12 cellular contexts compared by ENCODE assay signal in genomic region chr3:61357902-61358301, GRCh38.
"Had no signal": no experiment of that assay in that cellular context is flagged by ENCODE, and none has a peak within 500 bp of the region (broad histone marks: within the 10 kb centered on the region; RNA-seq: fewer than 3 reads in every experiment).

No MANE protein-coding gene starts in this region.

- DNase-seq: activated CD4-positive, CD25-positive, alpha-beta regulatory T cell treated with anti-CD3 and anti-CD28 coated beads, Interleukin-2, amount 50 U/mL, for 72 hours; activated naive CD4-positive, alpha-beta T cell treated with Interleukin-2 at 50 U/mL for 16 hours; endodermal cell; erythroblast; islet precursor cell; naive thymus-derived CD8-positive, alpha-beta T cell; stimulated activated naive CD8-positive, alpha-beta T cell treated with anti-CD3 and anti-CD28 coated beads, Interleukin-15, amount 100 ng/mL, for 72 hours; T-helper 1 cell had no signal

- H3K4me1 Mint-ChIP-seq: activated T-helper 17 cell treated with anti-CD3 and anti-CD28 coated beads, Interleukin-2, amount 50 U/mL, for 72 hours; endodermal cell; stimulated activated naive CD8-positive, alpha-beta T cell treated with anti-CD3 and anti-CD28 coated beads, Interleukin-15, amount 100 ng/mL, for 72 hours had no signal

- FAIRE-seq: bronchial epithelial cell, small intestine had no signal

- H3K9me3 Mint-ChIP-seq: stimulated activated naive CD8-positive, alpha-beta T cell treated with anti-CD3 and anti-CD28 coated beads, Interleukin-15, amount 100 ng/mL, for 72 hours; type B pancreatic cell had no signal

- H3K36me3 Mint-ChIP-seq: naive thymus-derived CD8-positive, alpha-beta T cell; type B pancreatic cell had no signal

- H3K27me3 Mint-ChIP-seq: type B pancreatic cell had no signal

- ATAC-seq: activated T-helper 17 cell treated with anti-CD3 and anti-CD28 coated beads, Interleukin-2, amount 50 U/mL, for 72 hours; naive thymus-derived CD8-positive, alpha-beta T cell; stimulated activated naive CD8-positive, alpha-beta T cell treated with anti-CD3 and anti-CD28 coated beads, Interleukin-15, amount 100 ng/mL, for 72 hours had no signal

- H3K27ac Mint-ChIP-seq: activated T-helper 17 cell treated with anti-CD3 and anti-CD28 coated beads, Interleukin-2, amount 50 U/mL, for 72 hours; endodermal cell; naive thymus-derived CD8-positive, alpha-beta T cell; stimulated activated naive CD8-positive, alpha-beta T cell treated with anti-CD3 and anti-CD28 coated beads, Interleukin-15, amount 100 ng/mL, for 72 hours; type B pancreatic cell had no signal

- H3K4me3 Mint-ChIP-seq: activated T-helper 17 cell treated with anti-CD3 and anti-CD28 coated beads, Interleukin-2, amount 50 U/mL, for 72 hours; endodermal cell; naive thymus-derived CD8-positive, alpha-beta T cell; stimulated activated naive CD8-positive, alpha-beta T cell treated with anti-CD3 and anti-CD28 coated beads, Interleukin-15, amount 100 ng/mL, for 72 hours; type B pancreatic cell had no signal
